8 cellular contexts compared by ENCODE assay signal in genomic region chr18:75226301-75226955, GRCh38. TPM values are rescaled to one million over a fixed set of nuclear protein-coding genes. Genes with fewer than 3 reads are reported as not detected.
A peak's percentile ranks its signal among the peaks of the same experiment; 100 is the strongest.
DNase-seq lines count a peak whose midpoint lies in the region; ATAC-seq and TF ChIP-seq lines count a peak whose summit lies in the region.
"Had no signal": no experiment of that assay in that cellular context is flagged by ENCODE, and none has a peak within 500 bp of the region (broad histone marks: within the 10 kb centered on the region; RNA-seq: fewer than 3 reads in every experiment).

No MANE protein-coding gene starts in this region.

- no peaks in the 10 kb centered on the region for H3K9me3 Mint-ChIP-seq in endodermal cell

- H3K4me3 Mint-ChIP-seq in endodermal cell, result peak overlapping the region; percentile 9

- no peaks in the 10 kb centered on the region for H3K27me3 Mint-ChIP-seq in endodermal cell (ENCODE audit: insufficient read depth)

- peaks cover 7% of the 10 kb centered on the region for H3K4me1 ChIP-seq in endodermal cell (ENCODE audit: control insufficient read depth, insufficient read depth, low read length)
- H3K4me1 ChIP-seq in mucosa of stomach (ENCODE audit: control insufficient read depth, insufficient read depth, low read length), result peaks cover 20% of the 10 kb centered on the region
- H3K4me1 ChIP-seq in thoracic aorta (ENCODE audit: control insufficient read depth in 1 of 2, low read depth in 2 of 2), result peaks cover 11 to 20% of the 10 kb centered on the region in 2 donors

- no peak overlapping the region for H3K27ac Mint-ChIP-seq in endodermal cell

- no peaks in the 10 kb centered on the region for H3K36me3 Mint-ChIP-seq in endodermal cell (ENCODE audit: low read depth)

- no peak for ATAC-seq in thoracic aorta (ENCODE audit: insufficient number of reproducible peaks, low FRiP score, low read depth)
- no peak for ATAC-seq in HG03025 (IDR thresholded peaks at IDR 0.05; ENCODE audit: low FRiP score, unreplicated experiment)

- peak; percentile 18 for DNase-seq in SK-N-DZ (ENCODE audit: low spot score)
- DNase-seq in endodermal cell, result no peak
- DNase-seq in thoracic aorta (ENCODE audit: low spot score), result no peak
- no peak for DNase-seq in cortex of kidney (lab: John Stamatoyannopoulos, UW)
- DNase-seq in NK-92 (lab: John Stamatoyannopoulos, UW; ENCODE audit: unreplicated experiment), result no peak

- no peaks in the 10 kb centered on the region for H3K27me3 ChIP-seq in endodermal cell (ENCODE audit: control insufficient read depth, insufficient read depth, low read length, poor library complexity, severe bottlenecking)
- H3K27me3 ChIP-seq in mucosa of stomach (ENCODE audit: control insufficient read depth, insufficient read depth, low read length), result no peaks in the 10 kb centered on the region
- H3K27me3 ChIP-seq in thoracic aorta (replicated peaks; ENCODE audit: insufficient read depth), result no peaks in the 10 kb centered on the region
- H3K27me3 ChIP-seq: SJSA1 had no signal

- H3K4me3 ChIP-seq in endodermal cell (ENCODE audit: low read length) (no peak overlapping the region), mucosa of stomach (ENCODE audit: low read length) (no peak overlapping the region), thoracic aorta (peak overlapping the region; percentile 61)
- H3K4me3 ChIP-seq: SJSA1 had no signal

- H3K9ac ChIP-seq in endodermal cell (ENCODE audit: extremely low read depth, low read length, poor library complexity, severe bottlenecking) (no peak overlapping the region), mucosa of stomach (ENCODE audit: low read length) (peak overlapping the region; percentile 12)

- 75 to 93% methylated on average over 3 to 11 of the region's 11 CpGs for WGBS in endodermal cell (ENCODE audit: insufficient coverage in 1 of 2, insufficient read length in 1 of 2), 2 experiments

- H3K27ac ChIP-seq in endodermal cell (ENCODE audit: low read depth, low read length) (peak overlapping the region; percentile 75), thoracic aorta (no peak overlapping the region)
- H3K27ac ChIP-seq: SJSA1 had no signal

- no peaks in the 10 kb centered on the region for H3K9me3 ChIP-seq in endodermal cell (ENCODE audit: control insufficient read depth, low read length)
- H3K9me3 ChIP-seq in mucosa of stomach (ENCODE audit: control insufficient read depth, low read length), result no peaks in the 10 kb centered on the region
- H3K9me3 ChIP-seq in thoracic aorta, result no peaks in the 10 kb centered on the region
- H3K9me3 ChIP-seq: SJSA1 had no signal

- H3K36me3 ChIP-seq in endodermal cell (ENCODE audit: control insufficient read depth, insufficient read depth, low read length), result no peaks in the 10 kb centered on the region
- H3K36me3 ChIP-seq in mucosa of stomach (ENCODE audit: control insufficient read depth, insufficient read depth, low read length), result no peaks in the 10 kb centered on the region
- H3K36me3 ChIP-seq in thoracic aorta, result no peaks in the 10 kb centered on the region

- H3K4me1 Mint-ChIP-seq in endodermal cell, result peaks cover 21% of the 10 kb centered on the region

- no peak for TF ChIP-seq CTCF in endodermal cell (conservative IDR thresholded peaks at IDR 0.05)
- TF ChIP-seq CTCF in thoracic aorta (IDR thresholded peaks at IDR 0.05), result no peak

RNA-seq across cellular contexts. Expression of gene TSHZ1, which starts 15.8 kb away (rescaled TPM):
- polyA plus RNA-seq in SK-N-DZ (2014; cell fraction: cytosol; rRNA removed), result 6.2 and 6.4 TPM in 2 replicates
- 4.3 and 4.4 TPM in 2 replicates for polyA plus RNA-seq in SK-N-DZ (2014; cell fraction: nucleus; rRNA removed)
- total RNA-seq in endodermal cell (1 to 10 TPM; 1.1 to 1.7 TPM), thoracic aorta (10 to 100 TPM; 13.9 to 17.4 TPM)
- polyA plus RNA-seq in endodermal cell (2013, experiment 1 of 2), result 15.0 TPM
- polyA plus RNA-seq in endodermal cell (2013, experiment 2 of 2), result 14.4 TPM

RNA-seq across cellular contexts. Expression of gene PTGR3, which starts 17.5 kb away (rescaled TPM):
- 10.7 and 11.7 TPM in 2 replicates for polyA plus RNA-seq in SK-N-DZ (2014; cell fraction: cytosol; rRNA removed)
- polyA plus RNA-seq in SK-N-DZ (2014; cell fraction: nucleus; rRNA removed), result 20.6 and 21.6 TPM in 2 replicates
- total RNA-seq in endodermal cell, result 10 to 100 TPM; 12.2 to 13.3 TPM
- polyA plus RNA-seq in endodermal cell (2013, experiment 1 of 2), result 18.3 TPM
- polyA plus RNA-seq in endodermal cell (2013, experiment 2 of 2), result 14.7 TPM
- total RNA-seq in thoracic aorta, result 10 to 100 TPM; 11.2 to 21.7 TPM

Comparison
In these comparisons a context has a peak if more than half of its experiments do, and no peak if none do; other contexts are left out.
1. RNA of gene TSHZ1, which starts 15.8 kb away (total RNA-seq): 13.9 to 17.4 TPM in thoracic aorta; 1.1 to 1.7 TPM in endodermal cell; every median in the first group is over 4 times any median in the second.